Comparison of ENCODE assay signal across 22 cellular contexts in genomic region chr1:205689479-205689878, GRCh38. TPM values are rescaled to one million over a fixed set of nuclear protein-coding genes. Genes with fewer than 3 reads are reported as not detected.
DNase-seq lines count a peak whose midpoint lies in the region; ATAC-seq, FAIRE-seq and TF ChIP-seq lines count a peak whose summit lies in the region.
"Had no signal": no experiment of that assay in that cellular context is flagged by ENCODE, and none has a peak within 500 bp of the region (broad histone marks: within the 10 kb centered on the region; RNA-seq: fewer than 3 reads in every experiment).

No MANE protein-coding gene starts in this region.

- no peak for TF ChIP-seq POLR2A in K562 (conservative IDR thresholded peaks at IDR 0.05)

- TF ChIP-seq EP300 in K562 (IDR thresholded peaks at IDR 0.05; ENCODE audit: low read length) = no peak

- peak overlapping the region in 1 of 2 experiments; percentile 31; a peak in 1 of 4 replicates for H3K9ac ChIP-seq in K562 (ENCODE audit: insufficient read depth in 1 of 2, low read depth in 2 of 2, low read length in 2 of 2)
- H3K9ac ChIP-seq in Karpas-422 (ENCODE audit: low read length) = no peak overlapping the region
- H3K9ac ChIP-seq: BLaER1 had no signal

- H3K27me3 ChIP-seq in K562 (ENCODE audit: control insufficient read depth in 2 of 2, insufficient read depth in 2 of 2, low read length in 2 of 2) (peaks cover 18 to 20% of the 10 kb centered on the region in 2 experiments; a peak in 4 of 5 replicates), A673 (replicated peaks; ENCODE audit: insufficient read depth, low read depth, low read length, poor library complexity) (no peaks in the 10 kb centered on the region), Karpas-422 (ENCODE audit: low read length) (no peaks in the 10 kb centered on the region)
- H3K27me3 ChIP-seq: BLaER1, Peyer's patch had no signal

- H3K79me2 ChIP-seq in K562 (ENCODE audit: control insufficient read depth, insufficient read depth, low read length) (no peaks in the 10 kb centered on the region), Karpas-422 (ENCODE audit: low read length) (no peaks in the 10 kb centered on the region)

- POLR2A ChIA-PET in K562 (lab: Yijun Ruan, JAX) = interaction anchor here (1.3 kb wide), 1 partner anchor 9 kb away, joined by 4 read pairs; the partner anchor contains the start of gene SLC45A3
- POLR2A ChIA-PET in A673 (lab: Charles Lee; ENCODE audit: low non-redundant PET) = no interaction called here

- H3K9me3 ChIP-seq in K562 (replicated peaks; ENCODE audit: control insufficient read depth, insufficient read depth, low read depth, low read length) = no peaks in the 10 kb centered on the region
- no peaks in the 10 kb centered on the region for H3K9me3 ChIP-seq in A673 (ENCODE audit: low read depth, low read length, poor library complexity, severe bottlenecking)
- H3K9me3 ChIP-seq in Karpas-422 (ENCODE audit: low read length) = no peaks in the 10 kb centered on the region
- H3K9me3 ChIP-seq: BLaER1, Peyer's patch had no signal

- no peak for FAIRE-seq in K562 (lab: Jason Lieb, UNC)
- FAIRE-seq: GM12878 had no signal

- no peaks in the 10 kb centered on the region for H3K36me3 ChIP-seq in K562 (ENCODE audit: control insufficient read depth, insufficient read depth, low read length)
- H3K36me3 ChIP-seq in A673 (ENCODE audit: insufficient read depth, low read length, poor library complexity, severe bottlenecking) = no peaks in the 10 kb centered on the region
- no peaks in the 10 kb centered on the region for H3K36me3 ChIP-seq in Karpas-422 (ENCODE audit: insufficient read depth, low read length)
- H3K36me3 ChIP-seq: BLaER1, Peyer's patch had no signal

- TF ChIP-seq CTCF in K562 (IDR thresholded peaks at IDR 0.05 in 2 of 3, conservative IDR thresholded peaks at IDR 0.05 in 1 of 3; ENCODE audit: insufficient read depth in 2 of 3, low read depth in 1 of 3, low read length in 3 of 3) = no peak
- no peak for TF ChIP-seq CTCF in mesothelial cell of epicardium (IDR thresholded peaks at IDR 0.05; ENCODE audit: unreplicated experiment)
- TF ChIP-seq CTCF in A673 (conservative IDR thresholded peaks at IDR 0.05; ENCODE audit: low read depth, low read length) = no peak

- intact Hi-C loops in K562 (cut with micrococcal nuclease) (no loop called here), posterior cingulate gyrus (cut with DNase I) (no loop called here), A673 (cut with micrococcal nuclease; ENCODE audit: unreplicated experiment) (no loop called here)

- H3K9me3 Mint-ChIP-seq in mesothelial cell of epicardium = no peaks in the 10 kb centered on the region
- H3K9me3 Mint-ChIP-seq: CD8-positive, alpha-beta memory T cell had no signal

- H4K20me1 ChIP-seq in K562 (replicated peaks; ENCODE audit: control insufficient read depth, insufficient read depth, low read length) (no peaks in the 10 kb centered on the region), Karpas-422 (ENCODE audit: insufficient read depth, low read depth, low read length) (no peaks in the 10 kb centered on the region)
- H4K20me1 ChIP-seq: BLaER1 had no signal

- peak overlapping the region; percentile 40 for H3K27ac Mint-ChIP-seq in mesothelial cell of epicardium
- H3K27ac Mint-ChIP-seq: CD8-positive, alpha-beta memory T cell had no signal

- ATAC-seq in K562 (peak; percentile 34; the same call in 1 of the 3 replicates), HG03442 (IDR thresholded peaks at IDR 0.05; ENCODE audit: unreplicated experiment) (no peak)
- ATAC-seq: GM12878, Right ventricle myocardium inferior had no signal

- peaks cover 34% of the 10 kb centered on the region for H3K4me1 Mint-ChIP-seq in mesothelial cell of epicardium
- H3K4me1 Mint-ChIP-seq: CD8-positive, alpha-beta memory T cell had no signal

- no peaks in the 10 kb centered on the region for H3K9me1 ChIP-seq in K562 (ENCODE audit: control insufficient read depth, insufficient read depth, low read length)

- no peaks in the 10 kb centered on the region for H3K36me3 Mint-ChIP-seq in mesothelial cell of epicardium

- H3K4me1 ChIP-seq in K562 (replicated peaks in 1 of 2; ENCODE audit: control insufficient read depth in 2 of 2, insufficient read depth in 2 of 2, low read length in 2 of 2) (peaks cover 4 to 6% of the 10 kb centered on the region in 2 experiments; a peak in 3 of 5 replicates), A673 (ENCODE audit: insufficient read depth, low read length, poor library complexity, severe bottlenecking) (peaks cover 6% of the 10 kb centered on the region), Karpas-422 (ENCODE audit: low read length) (peaks cover 4% of the 10 kb centered on the region; the same call in 1 of the 2 replicates)
- H3K4me1 ChIP-seq: Peyer's patch had no signal

- H3K27ac ChIP-seq in K562 (ENCODE audit: extremely low read depth, low read depth, low read length) (no peak overlapping the region), A673 (ENCODE audit: low read depth, low read length, poor library complexity, severe bottlenecking) (no peak overlapping the region), Karpas-422 (ENCODE audit: low read length) (no peak overlapping the region)
- H3K27ac ChIP-seq: 22Rv1, BLaER1, Peyer's patch had no signal

- BruUV-seq in K562 (replicated peaks; lab: Mats Ljungman, UMichigan) (no TSS peak), A673 (replicated peaks; lab: Mats Ljungman, UMichigan) (no TSS peak)

- H3K4me2 ChIP-seq in K562 (ENCODE audit: insufficient read depth, low read length) (no peak overlapping the region), Karpas-422 (ENCODE audit: low read depth, low read length, poor library complexity, severe bottlenecking) (no peak overlapping the region)
- H3K4me2 ChIP-seq: BLaER1 had no signal

- no peak overlapping the region for H2AFZ ChIP-seq in K562 (ENCODE audit: low read depth, low read length)
- H2AFZ ChIP-seq in Karpas-422 (ENCODE audit: low read length) = no peak overlapping the region

- H3K9me2 ChIP-seq in Karpas-422 (replicated peaks; ENCODE audit: insufficient read depth, low read length) = no peaks in the 10 kb centered on the region

- no peak overlapping the region for H3K4me3 Mint-ChIP-seq in mesothelial cell of epicardium
- H3K4me3 Mint-ChIP-seq: CD8-positive, alpha-beta memory T cell had no signal

- H3K4me3 ChIP-seq in K562 = no peak overlapping the region
- H3K4me3 ChIP-seq in A673 (ENCODE audit: low read depth, low read length, poor library complexity, severe bottlenecking) = no peak overlapping the region
- no peak overlapping the region for H3K4me3 ChIP-seq in Karpas-422 (ENCODE audit: low read length)
- H3K4me3 ChIP-seq: BLaER1, GM12878, Peyer's patch had no signal

- DNase-seq in NCI-H2227 (lab: John Stamatoyannopoulos, UW; ENCODE audit: unreplicated experiment) (peak; percentile 32), NCI-H2227 treated with DMSO at 0.1 percent for 48 hours (lab: John Stamatoyannopoulos, UW) (no peak), K562 (ENCODE audit: extremely low read depth in 1 of 4, low spot score in 3 of 4) (no peak), mesothelial cell of epicardium (ENCODE audit: low spot score in 2 of 2, unreplicated experiment in 2 of 2) (no peak), posterior cingulate gyrus (no peak), A673 (ENCODE audit: low spot score) (no peak), Karpas-422 (no peak)
- DNase-seq: CD8-positive, alpha-beta memory T cell; DND-41; GDM1; HCEC 1CT; KBM-7; NCI-H1417 treated with DMSO at 0.1 percent for 48 hours; NCI-H2029 treated with DMSO at 0.1 percent for 48 hours; NCI-H2171 treated with DMSO at 0.1 percent for 48 hours; NCI-H510A; Peyer's patch had no signal

- TF ChIP-seq RAD21 in K562 (CRISPR knock-in tag; conservative IDR thresholded peaks at IDR 0.05 in 1 of 2, IDR thresholded peaks at IDR 0.05 in 1 of 2) = no peak

- CTCF ChIA-PET in K562 (lab: Yijun Ruan, JAX; ENCODE audit: low intra/inter-chr PET ratio) = no interaction called here
- CTCF ChIA-PET in A673 (lab: Charles Lee) = no interaction called here

- no peaks in the 10 kb centered on the region for H3K27me3 Mint-ChIP-seq in mesothelial cell of epicardium (ENCODE audit: low read depth)

- in situ Hi-C loops in K562 (cut with MboI) = no loop called here

- 30% methylated on average over 5 of the region's 5 CpGs for WGBS in K562 (ENCODE audit: insufficient coverage, low coverage, missing lambda C conversion rate)

RNA-seq across cellular contexts. Expression of gene SLC45A3, which starts 9.2 kb away (rescaled TPM):
- 7.0 and 13.6 TPM in 2 replicates for total RNA-seq in K562 (2011; cell fraction: chromatin; rRNA removed; ENCODE audit: low replicate concordance)
- total RNA-seq in K562 (2011; cell fraction: nucleolus; rRNA removed) = 10.5 and 12.5 TPM in 2 replicates
- total RNA-seq in K562 (2011; cell fraction: nucleoplasm; rRNA removed) = 8.7 and 12.1 TPM in 2 replicates
- total RNA-seq in K562 (2014; rRNA removed) (1.5 and 2.8 TPM in 2 replicates), K562 (2014; rRNA removed; fragmentation: Illumina TruSeq; extraction: Trizol) (0.87 and 1.1 TPM in 2 replicates), K562 (2015; rRNA removed; fragmentation: Illumina TruSeq; extraction: Trizol) (0.60 and 0.83 TPM in 2 replicates), K562 (2021) (2.5 and 3.0 TPM in 2 replicates), mesothelial cell of epicardium (7.0 to 7.5 TPM (median 7.1 TPM) in 3 replicates), A673 (2021) (8.5 and 11.0 TPM in 2 replicates)
- polyA plus RNA-seq in K562 (2011; rRNA removed) (3.3 and 3.5 TPM in 2 replicates), K562 (2014; fragmentation: Illumina TruSeq; extraction: Trizol) (1.3 and 1.7 TPM in 2 replicates), K562 (2014; fragmentation: Nextera tagmentation; extraction: Ambion mirVana) (under 1 TPM; 0.06 to 0.10 TPM), K562 (2014; rRNA removed) (2.4 TPM in 2 replicates)
- 2.7 and 5.8 TPM in 2 replicates for polyA plus RNA-seq in K562 (2011; cell fraction: cytosol; rRNA removed)
- polyA plus RNA-seq in K562 (2011; cell fraction: nucleus; rRNA removed) = 11.2 and 15.9 TPM in 2 replicates
- 1.4 and 4.0 TPM in 2 replicates for polyA plus RNA-seq in K562 (2012)
- polyA minus RNA-seq in K562 (2011; rRNA and poly(A)+ RNA removed) = 0.84 and 1.5 TPM in 2 replicates
- 1.3 and 1.8 TPM in 2 replicates for polyA minus RNA-seq in K562 (2011; cell fraction: cytosol; rRNA and poly(A)+ RNA removed)
- 2.4 and 2.8 TPM in 2 replicates for polyA minus RNA-seq in K562 (2011; cell fraction: nucleus; rRNA and poly(A)+ RNA removed)
- total RNA-seq in Karpas-422 (2014; rRNA removed; shearing (Covaris generic); ENCODE audit: low replicate concordance) = not detected in 2 replicates
- polyA plus RNA-seq: CD8-positive, alpha-beta memory T cell had no signal

RNA-seq across cellular contexts. Expression of gene ELK4, which starts 57.7 kb away (rescaled TPM):
- 16.6 and 43.3 TPM in 2 replicates for total RNA-seq in K562 (2011; cell fraction: chromatin; rRNA removed; ENCODE audit: low replicate concordance)
- total RNA-seq in K562 (2011; cell fraction: nucleolus; rRNA removed) = 7.7 and 10.5 TPM in 2 replicates
- total RNA-seq in K562 (2011; cell fraction: nucleoplasm; rRNA removed) = 22.9 and 45.5 TPM in 2 replicates
- total RNA-seq in K562 (2014; rRNA removed) = 4.2 and 7.4 TPM in 2 replicates
- total RNA-seq in K562 (2014; rRNA removed; fragmentation: Illumina TruSeq; extraction: Trizol) = 15.3 and 18.5 TPM in 2 replicates
- 12.4 and 13.8 TPM in 2 replicates for total RNA-seq in K562 (2015; rRNA removed; fragmentation: Illumina TruSeq; extraction: Trizol)
- total RNA-seq in K562 (2021) = 21.7 and 22.2 TPM in 2 replicates
- polyA plus RNA-seq in K562 (2011; rRNA removed) = 9.2 and 12.9 TPM in 2 replicates
- polyA plus RNA-seq in K562 (2011; cell fraction: cytosol; rRNA removed) = 2.3 and 6.5 TPM in 2 replicates
- 15.1 and 25.1 TPM in 2 replicates for polyA plus RNA-seq in K562 (2011; cell fraction: nucleus; rRNA removed)
- 5.2 and 7.9 TPM in 2 replicates for polyA plus RNA-seq in K562 (2012)
- polyA plus RNA-seq in K562 (2014; fragmentation: Illumina TruSeq; extraction: Trizol) = 8.9 and 12.9 TPM in 2 replicates
- polyA plus RNA-seq in K562 (2014; fragmentation: Nextera tagmentation; extraction: Ambion mirVana) = 1 to 10 TPM; 2.0 to 3.1 TPM
- polyA plus RNA-seq in K562 (2014; rRNA removed) = 7.0 and 7.3 TPM in 2 replicates
- polyA minus RNA-seq in K562 (2011; rRNA and poly(A)+ RNA removed) = 9.9 and 16.0 TPM in 2 replicates
- 5.3 and 11.2 TPM in 2 replicates for polyA minus RNA-seq in K562 (2011; cell fraction: cytosol; rRNA and poly(A)+ RNA removed)
- polyA minus RNA-seq in K562 (2011; cell fraction: nucleus; rRNA and poly(A)+ RNA removed) = 7.0 and 15.4 TPM in 2 replicates
- total RNA-seq in mesothelial cell of epicardium = 32.2 to 36.8 TPM (median 34.8 TPM) in 3 replicates
- total RNA-seq in A673 (2021) = 35.4 and 38.2 TPM in 2 replicates
- 24.4 and 57.3 TPM in 2 replicates for total RNA-seq in Karpas-422 (2014; rRNA removed; shearing (Covaris generic); ENCODE audit: low replicate concordance)
